In the genomic region with DNA sequence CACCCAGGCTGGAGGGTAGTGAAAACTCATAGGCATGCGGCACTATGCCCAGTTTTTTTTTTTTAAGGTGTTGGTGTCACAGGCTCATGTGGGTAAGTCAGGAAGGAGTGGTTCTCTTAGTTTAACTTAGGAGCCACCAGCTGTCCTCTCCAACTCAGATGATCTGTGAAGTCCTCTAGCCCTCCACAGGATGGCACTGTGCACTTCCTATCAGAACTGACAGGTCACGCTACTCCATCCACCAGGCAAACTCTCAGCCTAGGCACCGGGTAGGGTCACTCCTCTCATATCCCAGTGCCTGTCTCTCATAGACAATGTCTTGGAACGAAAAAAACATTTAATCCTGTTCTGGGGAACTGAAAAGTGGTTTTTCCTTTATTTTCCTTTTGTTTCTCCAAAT, we compare ENCODE assay signal across 8 cellular contexts. TPM values are rescaled to one million over a fixed set of nuclear protein-coding genes. Genes with fewer than 3 reads are reported as not detected.
DNase-seq lines count a peak whose midpoint lies in the region; ATAC-seq and TF ChIP-seq lines count a peak whose summit lies in the region.

No MANE protein-coding gene starts in this region.

- H3K27me3 ChIP-seq in GM06990 (replicated peaks; ENCODE audit: control insufficient read depth, insufficient read depth, low read length): no peaks in the 10 kb centered on the region

- no peak overlapping the region for H3K4me3 Mint-ChIP-seq in activated CD4-positive, alpha-beta T cell treated with anti-CD3 and anti-CD28 coated beads, Interleukin-2, amount 10 ng/mL, durations not matched to agents 7 days and 5 days
- H3K4me3 Mint-ChIP-seq in nephron: no peak overlapping the region

- DNase-seq in GM06990 (ENCODE audit: extremely low read depth, insufficient read length) (no peak), erythroblast (lab: John Stamatoyannopoulos, UW) (peak; percentile 61 to 69), NCI-H226 (no peak)
- peak; percentile 72 for DNase-seq in activated CD4-positive, alpha-beta T cell treated with anti-CD3 and anti-CD28 coated beads, Interleukin-2, amount 10 ng/mL, durations not matched to agents 7 days and 5 days

- H3K9me3 Mint-ChIP-seq in activated CD4-positive, alpha-beta T cell treated with anti-CD3 and anti-CD28 coated beads, Interleukin-2, amount 10 ng/mL, durations not matched to agents 7 days and 5 days: no peaks in the 10 kb centered on the region
- H3K9me3 Mint-ChIP-seq in nephron: no peaks in the 10 kb centered on the region

- ATAC-seq in GM18870 (IDR thresholded peaks at IDR 0.05; ENCODE audit: unreplicated experiment) (no peak), HG02973 (IDR thresholded peaks at IDR 0.05; ENCODE audit: unreplicated experiment) (no peak)

- no peak overlapping the region for H3K4me3 ChIP-seq in GM06990 (replicated peaks; ENCODE audit: low read depth, low read length)

- peaks cover 19% of the 10 kb centered on the region for H3K36me3 ChIP-seq in GM06990 (ENCODE audit: control insufficient read depth, insufficient read depth, low read length)

- CTCF ChIA-PET in activated CD4-positive, alpha-beta T cell treated with anti-CD3 and anti-CD28 coated beads, Interleukin-2, amount 10 ng/mL, durations not matched to agents 7 days and 5 days (lab: Charles Lee): interaction anchor here (0.6 to 1.9 kb wide), 9 partner anchors 14 to 116 kb away, joined by 3 to 10 read pairs (median 4); no protein-coding TSS in a partner anchor

- H3K4me1 Mint-ChIP-seq in activated CD4-positive, alpha-beta T cell treated with anti-CD3 and anti-CD28 coated beads, Interleukin-2, amount 10 ng/mL, durations not matched to agents 7 days and 5 days: peaks cover 30% of the 10 kb centered on the region
- H3K4me1 Mint-ChIP-seq in nephron: no peaks in the 10 kb centered on the region

- H3K27ac Mint-ChIP-seq in activated CD4-positive, alpha-beta T cell treated with anti-CD3 and anti-CD28 coated beads, Interleukin-2, amount 10 ng/mL, durations not matched to agents 7 days and 5 days: peak overlapping the region; percentile 77
- no peak overlapping the region for H3K27ac Mint-ChIP-seq in nephron

- peak; percentile 63 for TF ChIP-seq CTCF in GM06990 (IDR thresholded peaks at IDR 0.05; ENCODE audit: insufficient read depth, low read length, poor library complexity, severe bottlenecking)
- TF ChIP-seq CTCF in LNCAP (IDR thresholded peaks at IDR 0.05): peak; percentile 38; the same call in 1 of the 2 replicates
- TF ChIP-seq CTCF in nephron (IDR thresholded peaks at IDR 0.05; ENCODE audit: unreplicated experiment in 3 of 3): peak; percentile 19 to 36 (median 28)

- no peak for TF ChIP-seq POLR2A in erythroblast (IDR thresholded peaks at IDR 0.05; ENCODE audit: low read length)

- POLR2A ChIA-PET in activated CD4-positive, alpha-beta T cell treated with anti-CD3 and anti-CD28 coated beads, Interleukin-2, amount 10 ng/mL, durations not matched to agents 7 days and 5 days (lab: Charles Lee): interaction anchor here (0.6 to 1.1 kb wide), 2 partner anchors 78 to 117 kb away, joined by 3 read pairs; no protein-coding TSS in a partner anchor

- H3K27me3 Mint-ChIP-seq in activated CD4-positive, alpha-beta T cell treated with anti-CD3 and anti-CD28 coated beads, Interleukin-2, amount 10 ng/mL, durations not matched to agents 7 days and 5 days: no peaks in the 10 kb centered on the region
- no peaks in the 10 kb centered on the region for H3K27me3 Mint-ChIP-seq in nephron (ENCODE audit: low read depth)

- H3K36me3 Mint-ChIP-seq in activated CD4-positive, alpha-beta T cell treated with anti-CD3 and anti-CD28 coated beads, Interleukin-2, amount 10 ng/mL, durations not matched to agents 7 days and 5 days (ENCODE audit: low read depth): peaks cover 65% of the 10 kb centered on the region
- peaks cover 75% of the 10 kb centered on the region for H3K36me3 Mint-ChIP-seq in nephron (ENCODE audit: low read depth)

RNA-seq across cellular contexts. Expression of gene NAP1L4, which starts 16.5 kb away (rescaled TPM):
- total RNA-seq in activated CD4-positive, alpha-beta T cell treated with anti-CD3 and anti-CD28 coated beads, Interleukin-2, amount 10 ng/mL, durations not matched to agents 7 days and 5 days: 100 to 1,000 TPM; 354 to 367 TPM

RNA-seq across cellular contexts. Expression of gene PHLDA2, which starts 46.4 kb away (rescaled TPM):
- total RNA-seq in activated CD4-positive, alpha-beta T cell treated with anti-CD3 and anti-CD28 coated beads, Interleukin-2, amount 10 ng/mL, durations not matched to agents 7 days and 5 days: under 1 TPM; 0.35 to 0.45 TPM

Comparison
In these comparisons a context has a peak if more than half of its experiments do, and no peak if none do; other contexts are left out.
1. DNase-seq: peak in activated CD4-positive, alpha-beta T cell treated with anti-CD3 and anti-CD28 coated beads, Interleukin-2, amount 10 ng/mL, durations not matched to agents 7 days and 5 days (single experiment) and erythroblast (2 of 2); none in GM06990 (single experiment) and NCI-H226 (single experiment).
2. Peak in every context shown above with its lines, with median percentiles within 50 percentile points of each other: CTCF ChIP-seq.